Comparison of ENCODE assay signal across 1 cellular context in genomic region chr11:132028380-132029240, GRCh38.
TF ChIP-seq lines count a peak whose summit lies in the region.

No MANE protein-coding gene starts in this region.

TF ChIP-seq in GM23338, 12 proteins besides CTCF, POLR2A, EP300 and RAD21 (continued from another document):
- no peak for TF ChIP-seq ZNF462 (CRISPR knock-in tag; IDR thresholded peaks at IDR 0.05)
- TF ChIP-seq CREB1 (CRISPR knock-in tag; IDR thresholded peaks at IDR 0.05; ENCODE audit: low read depth) = no peak
- no peak for TF ChIP-seq ZNF331 (CRISPR knock-in tag; IDR thresholded peaks at IDR 0.05; ENCODE audit: low read depth)
